In genomic region chr3:70095260-70095659, GRCh38 we compare ENCODE assay signal across 23 cellular contexts.
"Had no signal": no experiment of that assay in that cellular context is flagged by ENCODE, and none has a peak within 500 bp of the region (broad histone marks: within the 10 kb centered on the region; RNA-seq: fewer than 3 reads in every experiment).

No MANE protein-coding gene starts in this region.

- H3K9ac ChIP-seq: KMS-11 had no signal

- H3K4me2 ChIP-seq: KMS-11 had no signal

- H3K4me3 ChIP-seq: SJCRH30 had no signal

- DNase-seq: Kasumi-1; MM.1S; NCI-H1092 treated with DMSO at 0.1 percent for 48 hours; NCI-H1436; NCI-H187; NCI-H2029; NCI-H2081 treated with DMSO at 0.1 percent for 48 hours; NCI-H2171; NCI-H226; NCI-H446; NCI-H510A; NCI-H524 treated with DMSO at 0.1 percent for 48 hours; NCI-H69; NCI-H774; NK-92 treated with Interleukin-12 subunit alpha and Interleukin-12 subunit beta, amount 100 ng/mL, for 24 hours; PC-3; SHP77 treated with DMSO at 0.1 percent for 48 hours; SJCRH30; T-helper 1 cell had no signal

- ATAC-seq: Panc1, PC-3, SK-N-SH treated with all-trans-retinoic acid at 6 μM for 48 hours had no signal

- H3K9me3 ChIP-seq: SJCRH30 had no signal

- H3K36me3 ChIP-seq: SJCRH30 had no signal

- H3K27me3 ChIP-seq: SJCRH30 had no signal

- H3K4me1 ChIP-seq: SJCRH30 had no signal

- H3K27ac ChIP-seq: KMS-11, RWPE1, SJCRH30 had no signal
